In genomic region chr10:15236340-15236739, GRCh38 we compare ENCODE assay signal across 28 cellular contexts.
A peak's percentile ranks its signal among the peaks of the same experiment; 100 is the strongest.
DNase-seq lines count a peak whose midpoint lies in the region; ATAC-seq, FAIRE-seq and TF ChIP-seq lines count a peak whose summit lies in the region.
"Had no signal": no experiment of that assay in that cellular context is flagged by ENCODE, and none has a peak within 500 bp of the region (broad histone marks: within the 10 kb centered on the region; RNA-seq: fewer than 3 reads in every experiment).

No MANE protein-coding gene starts in this region.

- no peak for TF ChIP-seq POLR2A in A549 (IDR thresholded peaks at IDR 0.05; ENCODE audit: low read length)

- TF ChIP-seq EP300 in A549 (IDR thresholded peaks at IDR 0.05) = no peak

- no peak overlapping the region for H3K4me3 ChIP-seq in A549
- H3K4me3 ChIP-seq in astrocyte of the spinal cord (ENCODE audit: low read depth, low read length) = no peak overlapping the region
- no peak overlapping the region for H3K4me3 ChIP-seq in HAP-1
- H3K4me3 ChIP-seq: stomach had no signal

- H3K4me3 Mint-ChIP-seq in HFFc6 = no peak overlapping the region
- H3K4me3 Mint-ChIP-seq in glutamatergic neuron (ENCODE audit: unreplicated experiment) = no peak overlapping the region
- H3K4me3 Mint-ChIP-seq: activated B cell treated with CpG ODN at 0.5 μM for 24 hours, naive B cell had no signal

- peaks cover 12% of the 10 kb centered on the region; the same call in 1 of the 2 replicates for H3K4me1 Mint-ChIP-seq in HFFc6 (ENCODE audit: low read depth)
- peaks cover 44% of the 10 kb centered on the region for H3K4me1 Mint-ChIP-seq in glutamatergic neuron (ENCODE audit: low read depth, unreplicated experiment)
- H3K4me1 Mint-ChIP-seq: activated B cell treated with CpG ODN at 0.5 μM for 24 hours, naive B cell had no signal

- H3K4me1 ChIP-seq in A549 (no peaks in the 10 kb centered on the region), HAP-1 (no peaks in the 10 kb centered on the region)

- TF ChIP-seq CTCF in A549 (IDR thresholded peaks at IDR 0.05) (no peak), HFFc6 (IDR thresholded peaks at IDR 0.05) (no peak), astrocyte of the spinal cord (IDR thresholded peaks at IDR 0.05; ENCODE audit: low read depth, low read length) (no peak), glutamatergic neuron (IDR thresholded peaks at IDR 0.05; ENCODE audit: partially characterized antibody, unreplicated experiment) (no peak)

- no peak for TF ChIP-seq RAD21 in A549 (conservative IDR thresholded peaks at IDR 0.05 in 1 of 2, IDR thresholded peaks at IDR 0.05 in 1 of 2)

- in situ Hi-C loops in astrocyte of the spinal cord (cut with HindIII; ENCODE audit: low sequenced_read_pairs) = no loop called here
- in situ Hi-C loops in HAP-1 (cut with MboI; ENCODE audit: low sequenced_read_pairs) = no loop called here

- WGBS in A549 (ENCODE audit: missing lambda C conversion rate) = 75% methylated on average over 9 of the region's 9 CpGs

- no peak for DNase-seq in A549 (ENCODE audit: low read depth in 1 of 2, low spot score in 1 of 2)
- DNase-seq in HFFc6 = no peak
- peak; percentile 27 for DNase-seq in astrocyte of the spinal cord (ENCODE audit: low read depth, low spot score)
- no peak for DNase-seq in glutamatergic neuron
- DNase-seq in KG1 (lab: John Stamatoyannopoulos, UW) = no peak
- no peak for DNase-seq in HAP-1 (ENCODE audit: low spot score in 2 of 2)
- DNase-seq in stimulated activated CD4-positive, alpha-beta T cell treated with anti-CD3 and anti-CD28 coated beads, Interleukin-4, amount 100 ng/mL, for 1 hour = no peak
- DNase-seq: activated B cell treated with CpG ODN at 0.5 μM for 24 hours; activated CD4-positive, alpha-beta T cell treated with anti-CD3 and anti-CD28 coated beads, Interleukin-2, amount 50 U/mL, for 4 hours; activated gamma-delta T cell treated with Interleukin-2 at 50 U/mL for 16 hours; amniotic stem cell; C1 segment of cervical spinal cord; erythroblast; H7; left colon; mesendoderm; MM.1S; naive B cell; NCI-H146; NCI-H526; stimulated activated CD4-positive, alpha-beta T cell treated with anti-CD3 and anti-CD28 coated beads, Interleukin-4, amount 100 ng/mL, for 4 hours; stomach; T-helper 9 cell; trophoblast cell had no signal

- ATAC-seq in A549 (peak; percentile 50 to 68; a peak in 4 of 6 replicates), GM21717 (IDR thresholded peaks at IDR 0.05; ENCODE audit: unreplicated experiment) (no peak)
- ATAC-seq: left colon, SK-N-SH treated with all-trans-retinoic acid at 6 μM for 48 hours had no signal

- H3K27me3 Mint-ChIP-seq in HFFc6 (ENCODE audit: insufficient read depth) = peaks cover 1% of the 10 kb centered on the region; the same call in 1 of the 2 replicates
- H3K27me3 Mint-ChIP-seq in glutamatergic neuron (ENCODE audit: unreplicated experiment) = peaks cover 7% of the 10 kb centered on the region
- H3K27me3 Mint-ChIP-seq: naive B cell had no signal

- no peaks in the 10 kb centered on the region for H3K27me3 ChIP-seq in HAP-1 (ENCODE audit: low read depth)
- H3K27me3 ChIP-seq: stomach had no signal

- H3K9me3 Mint-ChIP-seq in HFFc6 (no peaks in the 10 kb centered on the region), glutamatergic neuron (ENCODE audit: unreplicated experiment) (peaks cover 6% of the 10 kb centered on the region)
- H3K9me3 Mint-ChIP-seq: activated B cell treated with CpG ODN at 0.5 μM for 24 hours, naive B cell had no signal

- no peaks in the 10 kb centered on the region for H3K36me3 ChIP-seq in HAP-1 (replicated peaks)
- H3K36me3 ChIP-seq: stomach had no signal

- no peaks in the 10 kb centered on the region for H3K9me3 ChIP-seq in A549
- H3K9me3 ChIP-seq in HAP-1 = no peaks in the 10 kb centered on the region
- H3K9me3 ChIP-seq: stomach had no signal

- H3K4me2 ChIP-seq in A549 = no peak overlapping the region

- CTCF ChIA-PET in A549 (lab: Yijun Ruan, JAX) = no interaction called here

- peak overlapping the region; percentile 76; the same call in 1 of the 2 replicates for H3K27ac Mint-ChIP-seq in HFFc6
- H3K27ac Mint-ChIP-seq in glutamatergic neuron (ENCODE audit: unreplicated experiment) = peak overlapping the region; percentile 75
- H3K27ac Mint-ChIP-seq: activated B cell treated with CpG ODN at 0.5 μM for 24 hours had no signal

- POLR2A ChIA-PET in A549 (lab: Yijun Ruan, JAX) = no interaction called here

- no peak overlapping the region for H3K27ac ChIP-seq in A549
- H3K27ac ChIP-seq: RWPE1 had no signal

- 0 out of 2 replicates have a peak, but pooled peaks cover 4% of the 10 kb centered on the region for H3K36me3 Mint-ChIP-seq in HFFc6 (ENCODE audit: low read depth)
- H3K36me3 Mint-ChIP-seq in glutamatergic neuron (ENCODE audit: unreplicated experiment) = no peaks in the 10 kb centered on the region
- H3K36me3 Mint-ChIP-seq: naive B cell had no signal

- no peak for FAIRE-seq in A549 (lab: Jason Lieb, UNC)
- FAIRE-seq: A204.1 had no signal

TF ChIP-seq in A549, 52 proteins besides CTCF, POLR2A, EP300 and RAD21:
- no peak for TF ChIP-seq JUN (IDR thresholded peaks at IDR 0.05)
- no peak for TF ChIP-seq REST (IDR thresholded peaks at IDR 0.05)
- TF ChIP-seq SMC3 (IDR thresholded peaks at IDR 0.05) = no peak
